In the genomic region with DNA sequence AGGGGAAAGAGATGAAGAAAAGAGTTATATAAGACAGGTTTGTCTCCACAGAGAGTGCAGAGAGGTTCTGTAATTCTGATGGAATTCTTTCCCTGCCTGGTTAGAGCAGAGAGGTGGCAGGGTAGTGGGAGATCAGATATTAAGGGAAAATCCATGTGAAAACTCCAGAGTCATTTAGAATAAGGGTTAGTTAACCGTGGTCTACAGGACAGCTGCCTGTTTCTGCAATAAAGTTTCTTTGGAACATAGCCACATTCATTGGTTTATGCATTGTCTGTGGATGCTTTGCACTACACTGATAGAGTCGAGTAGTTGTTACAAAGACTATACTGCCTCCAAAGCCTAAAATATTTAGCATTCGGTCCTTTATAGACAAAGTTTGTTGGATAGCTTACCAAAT, we compare ENCODE assay signal across 11 cellular contexts. TPM values are rescaled to one million over a fixed set of nuclear protein-coding genes. Genes with fewer than 3 reads are reported as not detected.
DNase-seq lines count a peak whose midpoint lies in the region; ATAC-seq and TF ChIP-seq lines count a peak whose summit lies in the region.
"Had no signal": no experiment of that assay in that cellular context is flagged by ENCODE, and none has a peak within 500 bp of the region (broad histone marks: within the 10 kb centered on the region; RNA-seq: fewer than 3 reads in every experiment).

No MANE protein-coding gene starts in this region.

- peaks cover 89% of the 10 kb centered on the region for H3K36me3 ChIP-seq in PC-9 (ENCODE audit: low read depth)

- 0 out of 2 replicates have a peak overlapping the region, but pooled peaks have one; percentile 3 for H3K27ac ChIP-seq in PC-9
- H3K27ac ChIP-seq: 22Rv1 had no signal

- no TSS peak for BruUV-seq in PC-9 (replicated peaks; lab: Mats Ljungman, UMichigan)

- H3K27ac Mint-ChIP-seq in activated naive CD4-positive, alpha-beta T cell treated with anti-CD3 and anti-CD28 coated beads, Interleukin-2, amount 50 U/mL, for 24 hours: peak overlapping the region; percentile 9
- no peak overlapping the region for H3K27ac Mint-ChIP-seq in activated naive CD4-positive, alpha-beta T cell treated with anti-CD3 and anti-CD28 coated beads, Interleukin-2, amount 50 U/mL, for 72 hours
- peak overlapping the region; percentile 53 for H3K27ac Mint-ChIP-seq in nephron progenitor cell

- no peak overlapping the region for H3K4me3 Mint-ChIP-seq in activated naive CD4-positive, alpha-beta T cell treated with anti-CD3 and anti-CD28 coated beads, Interleukin-2, amount 50 U/mL, for 24 hours
- no peak overlapping the region for H3K4me3 Mint-ChIP-seq in nephron progenitor cell
- H3K4me3 Mint-ChIP-seq: CD14-positive monocyte had no signal

- peaks cover 9% of the 10 kb centered on the region; the same call in 1 of the 2 replicates for H3K9me3 ChIP-seq in PC-9 (ENCODE audit: insufficient read depth, low read depth)

- H3K79me2 ChIP-seq in PC-9 (ENCODE audit: low read depth): peaks cover 96% of the 10 kb centered on the region

- TF ChIP-seq CTCF in PC-9 (conservative IDR thresholded peaks at IDR 0.05) (no peak), nephron progenitor cell (IDR thresholded peaks at IDR 0.05) (no peak)

- peaks cover 3% of the 10 kb centered on the region; the same call in 1 of the 2 replicates for H3K9me2 ChIP-seq in PC-9 (ENCODE audit: insufficient read depth)

- H3K4me2 ChIP-seq in PC-9: no peak overlapping the region

- H2AFZ ChIP-seq in PC-9: no peak overlapping the region

- peaks cover 74% of the 10 kb centered on the region for H3K4me1 Mint-ChIP-seq in activated naive CD4-positive, alpha-beta T cell treated with anti-CD3 and anti-CD28 coated beads, Interleukin-2, amount 50 U/mL, for 24 hours
- H3K4me1 Mint-ChIP-seq in nephron progenitor cell: peaks cover 22% of the 10 kb centered on the region

- peaks cover 1% of the 10 kb centered on the region; the same call in 1 of the 2 replicates for H3K4me1 ChIP-seq in PC-9 (replicated peaks; ENCODE audit: insufficient read depth)

- CTCF ChIA-PET in PC-9 (lab: Charles Lee): no interaction called here

- H3K27me3 Mint-ChIP-seq in activated naive CD4-positive, alpha-beta T cell treated with anti-CD3 and anti-CD28 coated beads, Interleukin-2, amount 50 U/mL, for 24 hours: no peaks in the 10 kb centered on the region
- no peaks in the 10 kb centered on the region for H3K27me3 Mint-ChIP-seq in nephron progenitor cell (ENCODE audit: low read depth, poor library complexity)

- H3F3A ChIP-seq in PC-9 (ENCODE audit: insufficient read depth, low read depth): peaks cover 11% of the 10 kb centered on the region

- peaks cover 10% of the 10 kb centered on the region for H3K9me3 Mint-ChIP-seq in activated naive CD4-positive, alpha-beta T cell treated with anti-CD3 and anti-CD28 coated beads, Interleukin-2, amount 50 U/mL, for 24 hours
- peaks cover 6 to 7% of the 10 kb centered on the region in 2 donors for H3K9me3 Mint-ChIP-seq in activated naive CD4-positive, alpha-beta T cell treated with anti-CD3 and anti-CD28 coated beads, Interleukin-2, amount 50 U/mL, for 72 hours
- peaks cover 10% of the 10 kb centered on the region for H3K9me3 Mint-ChIP-seq in nephron progenitor cell

- H3K36me3 Mint-ChIP-seq in activated naive CD4-positive, alpha-beta T cell treated with anti-CD3 and anti-CD28 coated beads, Interleukin-2, amount 50 U/mL, for 24 hours: peaks cover 25% of the 10 kb centered on the region
- H3K36me3 Mint-ChIP-seq in activated naive CD4-positive, alpha-beta T cell treated with anti-CD3 and anti-CD28 coated beads, Interleukin-2, amount 50 U/mL, for 72 hours: peaks cover 10 to 47% of the 10 kb centered on the region in 2 donors
- peaks cover 41% of the 10 kb centered on the region for H3K36me3 Mint-ChIP-seq in nephron progenitor cell (ENCODE audit: low read depth)

- POLR2A ChIA-PET in PC-9 (lab: Charles Lee; ENCODE audit: unreplicated experiment): no interaction called here

- H3K4me3 ChIP-seq in PC-9: no peak overlapping the region

- H3K27me3 ChIP-seq in PC-9 (ENCODE audit: insufficient read depth, low read depth): no peaks in the 10 kb centered on the region

- intact Hi-C loops in PC-9 (cut with micrococcal nuclease; ENCODE audit: unreplicated experiment): no loop called here

- H4K20me1 ChIP-seq in PC-9 (ENCODE audit: insufficient read depth): no peaks in the 10 kb centered on the region

- DNase-seq in activated naive CD4-positive, alpha-beta T cell treated with anti-CD3 and anti-CD28 coated beads, Interleukin-2, amount 50 U/mL, for 72 hours (ENCODE audit: low spot score in 2 of 2): no peak
- DNase-seq in PC-9 (no peak), nephron progenitor cell (no peak), HPDE6-E6E7 (ENCODE audit: extremely low spot score) (no peak)
- DNase-seq in stimulated activated CD4-positive, alpha-beta T cell treated with anti-CD3 and anti-CD28 coated beads, Interleukin-4, amount 100 ng/mL, for 4 hours: no peak
- DNase-seq: DMS 273 treated with DMSO at 0.1 percent for 48 hours, H7 had no signal

- ATAC-seq in activated naive CD4-positive, alpha-beta T cell treated with anti-CD3 and anti-CD28 coated beads, Interleukin-2, amount 50 U/mL, for 72 hours: no peak
- ATAC-seq in HG03354 (IDR thresholded peaks at IDR 0.05; ENCODE audit: poor library complexity, severe bottlenecking, unreplicated experiment): no peak

RNA-seq across cellular contexts. Expression of gene LRRC8D, which starts 55.6 kb away (rescaled TPM):
- total RNA-seq in activated naive CD4-positive, alpha-beta T cell treated with anti-CD3 and anti-CD28 coated beads, Interleukin-2, amount 50 U/mL, for 72 hours: 10 to 100 TPM; 14.6 to 22.8 TPM
- total RNA-seq in PC-9 (2021): 71.9 and 75.9 TPM in 2 replicates

Comparison
In these comparisons a context has a peak if more than half of its experiments do, and no peak if none do; other contexts are left out.
1. H3K27ac Mint-ChIP-seq: peak in activated naive CD4-positive, alpha-beta T cell treated with anti-CD3 and anti-CD28 coated beads, Interleukin-2, amount 50 U/mL, for 24 hours (single experiment) and nephron progenitor cell (single experiment); none in activated naive CD4-positive, alpha-beta T cell treated with anti-CD3 and anti-CD28 coated beads, Interleukin-2, amount 50 U/mL, for 72 hours (0 of 2).